ENCODE assay signal across 34 cellular contexts in genomic region chr16:76487411-76488064, GRCh38.
"Had no signal": no experiment of that assay in that cellular context is flagged by ENCODE, and none has a peak within 500 bp of the region (broad histone marks: within the 10 kb centered on the region; RNA-seq: fewer than 3 reads in every experiment).

No MANE protein-coding gene starts in this region.

- H3K4me3 ChIP-seq: ascending aorta, cardiac muscle cell, MG63, SJCRH30 had no signal

- H3K9me3 ChIP-seq: ascending aorta, MG63, SJCRH30 had no signal

- H3K27me3 Mint-ChIP-seq: activated B cell treated with CpG ODN at 0.5 μM for 24 hours; activated CD8-positive, alpha-beta T cell treated with anti-CD3 and anti-CD28 coated beads for 36 hours; activated naive CD4-positive, alpha-beta T cell treated with anti-CD3 and anti-CD28 coated beads, Interleukin-2, amount 50 U/mL, for 24 hours; activated naive CD8-positive, alpha-beta T cell treated with anti-CD3 and anti-CD28 coated beads, Interleukin-2, amount 10 ng/mL, durations not matched to agents 7 days and 5 days; activated T-cell treated with anti-CD3 and anti-CD28 coated beads, Interleukin-2, amount 50 U/mL, for 24 hours; central memory CD8-positive, alpha-beta T cell had no signal

- H3K27ac ChIP-seq: ascending aorta, cardiac muscle cell, SJCRH30, VCaP had no signal

- H3K36me3 ChIP-seq: ascending aorta, cardiac muscle cell, MG63, SJCRH30 had no signal

- H3K4me1 ChIP-seq: ascending aorta, SJCRH30 had no signal

- ATAC-seq: activated CD8-positive, alpha-beta T cell treated with anti-CD3 and anti-CD28 coated beads for 36 hours; Panc1 had no signal

- DNase-seq: activated B cell treated with CpG ODN at 0.5 μM for 24 hours; activated CD4-positive, alpha-beta T cell treated with anti-CD3 and anti-CD28 coated beads for 4 hours; activated CD4-positive, CD25-positive, alpha-beta regulatory T cell treated with anti-CD3 and anti-CD28 coated beads, Interleukin-2, amount 50 U/mL, for 72 hours; activated CD8-positive, alpha-beta T cell treated with anti-CD3 and anti-CD28 coated beads for 36 hours; activated gamma-delta T cell; activated naive CD4-positive, alpha-beta T cell treated with Interleukin-2 at 50 U/mL for 16 hours; activated naive CD8-positive, alpha-beta T cell treated with anti-CD3 and anti-CD28 coated beads, Interleukin-2, amount 10 ng/mL, durations not matched to agents 7 days and 5 days; activated T-cell treated with anti-CD3 and anti-CD28 coated beads, Interleukin-2, amount 50 U/mL, for 24 hours; amygdala; Kasumi-1; MG63; NCI-H1048; NCI-H1105 treated with DMSO at 0.1 percent for 48 hours; NCI-H1436; NCI-H1694; NCI-H1930; NCI-H2081 treated with DMSO at 0.1 percent for 48 hours; NCI-H226; NCI-H446 treated with DMSO at 0.1 percent for 48 hours; NCI-H524; NCI-H69; SHP77; SJCRH30; SW 1271; T-helper 1 cell; T-helper 2 cell; T-helper 9 cell had no signal

- H3K27ac Mint-ChIP-seq: activated B cell treated with CpG ODN at 0.5 μM for 24 hours; activated CD8-positive, alpha-beta T cell treated with anti-CD3 and anti-CD28 coated beads for 36 hours; activated naive CD4-positive, alpha-beta T cell treated with anti-CD3 and anti-CD28 coated beads, Interleukin-2, amount 50 U/mL, for 24 hours; activated naive CD8-positive, alpha-beta T cell treated with anti-CD3 and anti-CD28 coated beads, Interleukin-2, amount 10 ng/mL, durations not matched to agents 7 days and 5 days; activated T-cell treated with anti-CD3 and anti-CD28 coated beads, Interleukin-2, amount 50 U/mL, for 24 hours; activated T-helper 2 cell treated with anti-CD3 and anti-CD28 coated beads, Interferon-gamma antibody, Interleukin-2, Interleukin-4, amounts not matched to agents 10 μg/mL and 5 μg/mL and 100 μg/mL, durations not matched to agents 14 hours and 24 hours and 36 hours had no signal

- H3K4me1 Mint-ChIP-seq: activated B cell treated with CpG ODN at 0.5 μM for 24 hours; activated naive CD4-positive, alpha-beta T cell treated with anti-CD3 and anti-CD28 coated beads, Interleukin-2, amount 50 U/mL, for 24 hours; activated naive CD8-positive, alpha-beta T cell treated with anti-CD3 and anti-CD28 coated beads, Interleukin-2, amount 10 ng/mL, durations not matched to agents 7 days and 5 days; central memory CD8-positive, alpha-beta T cell had no signal

- H3K4me3 Mint-ChIP-seq: activated B cell treated with CpG ODN at 0.5 μM for 24 hours; activated CD8-positive, alpha-beta T cell treated with anti-CD3 and anti-CD28 coated beads for 36 hours; activated naive CD4-positive, alpha-beta T cell treated with anti-CD3 and anti-CD28 coated beads, Interleukin-2, amount 50 U/mL, for 24 hours; activated naive CD8-positive, alpha-beta T cell treated with anti-CD3 and anti-CD28 coated beads, Interleukin-2, amount 10 ng/mL, durations not matched to agents 7 days and 5 days; activated T-cell treated with anti-CD3 and anti-CD28 coated beads, Interleukin-2, amount 50 U/mL, for 24 hours; central memory CD8-positive, alpha-beta T cell had no signal

- H3K27me3 ChIP-seq: ascending aorta, cardiac muscle cell, MG63, SJCRH30 had no signal

- H3K36me3 Mint-ChIP-seq: activated naive CD4-positive, alpha-beta T cell treated with anti-CD3 and anti-CD28 coated beads, Interleukin-2, amount 50 U/mL, for 24 hours; activated naive CD8-positive, alpha-beta T cell treated with anti-CD3 and anti-CD28 coated beads, Interleukin-2, amount 10 ng/mL, durations not matched to agents 7 days and 5 days had no signal
